In genomic region chr11:114440121-114440860, GRCh38 we compare ENCODE assay signal across 8 cellular contexts. TPM values are rescaled to one million over a fixed set of nuclear protein-coding genes. Genes with fewer than 3 reads are reported as not detected.
DNase-seq lines count a peak whose midpoint lies in the region; ATAC-seq and TF ChIP-seq lines count a peak whose summit lies in the region.

No MANE protein-coding gene starts in this region.

- H3K27me3 ChIP-seq in right atrium auricular region: no peaks in the 10 kb centered on the region

- H3K4me3 Mint-ChIP-seq in activated T-cell treated with anti-CD3 and anti-CD28 coated beads, Interleukin-2, amount 50 U/mL, for 24 hours: peak overlapping the region; percentile 98
- H3K4me3 Mint-ChIP-seq in activated CD4-positive, alpha-beta memory T cell treated with anti-CD3 and anti-CD28 coated beads, Interleukin-2, amount 10 ng/mL, durations not matched to agents 7 days and 5 days: peak overlapping the region; percentile 93

- DNase-seq in activated T-cell treated with anti-CD3 and anti-CD28 coated beads, Interleukin-2, amount 50 U/mL, for 24 hours: no peak
- DNase-seq in activated T-cell treated with anti-CD3 and anti-CD28 coated beads, Interleukin-2, amount 50 U/mL, for 1 hour: no peak
- DNase-seq in activated CD4-positive, alpha-beta memory T cell treated with anti-CD3 and anti-CD28 coated beads, Interleukin-2, amount 10 ng/mL, durations not matched to agents 7 days and 5 days: no peak
- DNase-seq in right atrium auricular region (ENCODE audit: low spot score) (no peak), retinal pigment epithelial cell (ENCODE audit: low read depth) (no peak), NCI-H1930 (lab: John Stamatoyannopoulos, UW) (no peak), LoVo (ENCODE audit: low spot score) (no peak)

- no peaks in the 10 kb centered on the region for H3K9me3 ChIP-seq in right atrium auricular region

- no peaks in the 10 kb centered on the region for H3K36me3 ChIP-seq in right atrium auricular region

- POLR2A ChIA-PET in activated CD4-positive, alpha-beta memory T cell treated with anti-CD3 and anti-CD28 coated beads, Interleukin-2, amount 10 ng/mL, durations not matched to agents 7 days and 5 days (lab: Charles Lee): interaction anchor here (1.4 to 2.6 kb wide), 2 partner anchors 10 to 40 kb away, joined by 4 to 31 read pairs; partner anchors contain the start of genes C11orf71 and RBM7

- no peak for ATAC-seq in HG02588 (IDR thresholded peaks at IDR 0.05; ENCODE audit: unreplicated experiment)

- H3K27ac Mint-ChIP-seq in activated T-cell treated with anti-CD3 and anti-CD28 coated beads, Interleukin-2, amount 50 U/mL, for 24 hours: peak overlapping the region; percentile 98
- H3K27ac Mint-ChIP-seq in activated CD4-positive, alpha-beta memory T cell treated with anti-CD3 and anti-CD28 coated beads, Interleukin-2, amount 10 ng/mL, durations not matched to agents 7 days and 5 days: peak overlapping the region; percentile 79

- peaks cover 38% of the 10 kb centered on the region for H3K4me1 Mint-ChIP-seq in activated T-cell treated with anti-CD3 and anti-CD28 coated beads, Interleukin-2, amount 50 U/mL, for 24 hours (ENCODE audit: low read depth)
- H3K4me1 Mint-ChIP-seq in activated CD4-positive, alpha-beta memory T cell treated with anti-CD3 and anti-CD28 coated beads, Interleukin-2, amount 10 ng/mL, durations not matched to agents 7 days and 5 days: peaks cover 34% of the 10 kb centered on the region

- H3K27me3 Mint-ChIP-seq in activated T-cell treated with anti-CD3 and anti-CD28 coated beads, Interleukin-2, amount 50 U/mL, for 24 hours: no peaks in the 10 kb centered on the region
- H3K27me3 Mint-ChIP-seq in activated CD4-positive, alpha-beta memory T cell treated with anti-CD3 and anti-CD28 coated beads, Interleukin-2, amount 10 ng/mL, durations not matched to agents 7 days and 5 days: no peaks in the 10 kb centered on the region

- H3K36me3 Mint-ChIP-seq in activated T-cell treated with anti-CD3 and anti-CD28 coated beads, Interleukin-2, amount 50 U/mL, for 24 hours (ENCODE audit: low read depth): peaks cover 51% of the 10 kb centered on the region
- H3K36me3 Mint-ChIP-seq in activated CD4-positive, alpha-beta memory T cell treated with anti-CD3 and anti-CD28 coated beads, Interleukin-2, amount 10 ng/mL, durations not matched to agents 7 days and 5 days (ENCODE audit: low read depth): peaks cover 41% of the 10 kb centered on the region

- H3K9me3 Mint-ChIP-seq in activated T-cell treated with anti-CD3 and anti-CD28 coated beads, Interleukin-2, amount 50 U/mL, for 24 hours: no peaks in the 10 kb centered on the region
- H3K9me3 Mint-ChIP-seq in activated CD4-positive, alpha-beta memory T cell treated with anti-CD3 and anti-CD28 coated beads, Interleukin-2, amount 10 ng/mL, durations not matched to agents 7 days and 5 days: no peaks in the 10 kb centered on the region

- CTCF ChIA-PET in activated CD4-positive, alpha-beta memory T cell treated with anti-CD3 and anti-CD28 coated beads, Interleukin-2, amount 10 ng/mL, durations not matched to agents 7 days and 5 days (lab: Charles Lee): no interaction called here

- peaks cover 0 to 17% of the 10 kb centered on the region in 2 donors for H3K4me1 ChIP-seq in right atrium auricular region

- peak overlapping the region; percentile 74 to 95 for H3K4me3 ChIP-seq in right atrium auricular region
- H3K4me3 ChIP-seq in retinal pigment epithelial cell (ENCODE audit: low read length): peak overlapping the region; percentile 91

- TF ChIP-seq CTCF in right atrium auricular region (IDR thresholded peaks at IDR 0.05): no peak
- TF ChIP-seq CTCF in retinal pigment epithelial cell (conservative IDR thresholded peaks at IDR 0.05; ENCODE audit: low read depth, low read length): no peak

- H3K27ac ChIP-seq in right atrium auricular region: peak overlapping the region; percentile 89 to 92

RNA-seq across cellular contexts. Expression of gene REXO2, which starts 1.0 kb away (rescaled TPM):
- 10 to 100 TPM; 82.1 to 83.4 TPM for total RNA-seq in activated CD4-positive, alpha-beta memory T cell treated with anti-CD3 and anti-CD28 coated beads, Interleukin-2, amount 10 ng/mL, durations not matched to agents 7 days and 5 days
- total RNA-seq in right atrium auricular region: 100 to 1,000 TPM; 129 to 144 TPM

RNA-seq across cellular contexts. Expression of gene RBM7, which starts 39.8 kb away (rescaled TPM):
- total RNA-seq in activated CD4-positive, alpha-beta memory T cell treated with anti-CD3 and anti-CD28 coated beads, Interleukin-2, amount 10 ng/mL, durations not matched to agents 7 days and 5 days: 10 to 100 TPM; 36.5 to 46.3 TPM
- 10 to 100 TPM; 12.1 to 13.2 TPM for total RNA-seq in right atrium auricular region

RNA-seq across cellular contexts. Expression of gene C11orf71, which starts 40.0 kb away (rescaled TPM):
- total RNA-seq in activated CD4-positive, alpha-beta memory T cell treated with anti-CD3 and anti-CD28 coated beads, Interleukin-2, amount 10 ng/mL, durations not matched to agents 7 days and 5 days: 1 to 10 TPM; 7.3 to 7.6 TPM
- total RNA-seq in right atrium auricular region: 10 to 100 TPM in 1 of 2 donors, 1 to 10 TPM in 1; 6.5 to 10.2 TPM
